ENCODE assay signal across 10 cellular contexts in genomic region chr20:37295595-37295994, GRCh38. TPM values are rescaled to one million over a fixed set of nuclear protein-coding genes. Genes with fewer than 3 reads are reported as not detected.
DNase-seq lines count a peak whose midpoint lies in the region; ATAC-seq, FAIRE-seq and TF ChIP-seq lines count a peak whose summit lies in the region.
"Had no signal": no experiment of that assay in that cellular context is flagged by ENCODE, and none has a peak within 500 bp of the region (broad histone marks: within the 10 kb centered on the region; RNA-seq: fewer than 3 reads in every experiment).

No MANE protein-coding gene starts in this region.

- BruUV-seq in Calu3 (replicated peaks; lab: Mats Ljungman, UMichigan) (no TSS peak), GM12878 (replicated peaks; lab: Mats Ljungman, UMichigan) (no TSS peak)

- no peak for TF ChIP-seq RAD21 in GM12878 (IDR thresholded peaks at IDR 0.05; ENCODE audit: insufficient read depth, low read depth, low read length)

- peaks cover 48% of the 10 kb centered on the region for H3K4me1 Mint-ChIP-seq in Calu3 (ENCODE audit: low read depth, unreplicated experiment)

- POLR2A ChIA-PET in GM12878 (lab: Charles Lee) = interaction anchor here (0.6 to 1.8 kb wide), 2 partner anchors 10 to 50 kb away, joined by 3 to 8 read pairs; partner anchors contain the start of gene SRC

- H3K9ac ChIP-seq in GM12878 (ENCODE audit: control insufficient read depth, insufficient read depth, low read length) = no peak overlapping the region

- no peaks in the 10 kb centered on the region for H3K36me3 Mint-ChIP-seq in Calu3 (ENCODE audit: insufficient read depth, unreplicated experiment)

- intact Hi-C loops in Calu3 (cut with micrococcal nuclease; ENCODE audit: unreplicated experiment) = no loop called here
- intact Hi-C loops in GM12878 (cut with micrococcal nuclease; ENCODE audit: unreplicated experiment) = no loop called here

- no peaks in the 10 kb centered on the region for H3K9me3 Mint-ChIP-seq in Calu3 (ENCODE audit: low read depth, unreplicated experiment)

- no peaks in the 10 kb centered on the region for H3K27me3 Mint-ChIP-seq in Calu3 (ENCODE audit: unreplicated experiment)
- H3K27me3 Mint-ChIP-seq: natural killer cell treated with Interleukin-12 subunit alpha and Interleukin-12 subunit beta and Interleukin-15 and Interleukin-18, amount 100 ng/mL, for 72 hours had no signal

- no peaks in the 10 kb centered on the region for H3K27me3 ChIP-seq in GM12878 (replicated peaks in 1 of 2; ENCODE audit: control insufficient read depth in 2 of 2, insufficient read depth in 2 of 2, low read length in 1 of 2)
- H3K27me3 ChIP-seq in osteoblast (ENCODE audit: insufficient read depth, low read length) = no peaks in the 10 kb centered on the region

- no peak overlapping the region for H2AFZ ChIP-seq in GM12878 (ENCODE audit: control insufficient read depth, low read depth, low read length)
- H2AFZ ChIP-seq in osteoblast (ENCODE audit: low read length) = no peak overlapping the region

- RAD21 ChIA-PET in GM12878 (lab: Charles Lee; ENCODE audit: unreplicated experiment) = interaction anchor here (0.6 to 1.2 kb wide), 3 partner anchors 10 to 86 kb away, joined by 3 read pairs; no protein-coding TSS in a partner anchor

- TF ChIP-seq CTCF in Calu3 (IDR thresholded peaks at IDR 0.05; ENCODE audit: unreplicated experiment) (peak; percentile 12), GM12878 (IDR thresholded peaks at IDR 0.05 in 2 of 3, conservative IDR thresholded peaks at IDR 0.05 in 1 of 3; ENCODE audit: control insufficient read depth in 2 of 3, extremely low read depth in 1 of 3, insufficient read depth in 1 of 3, low read depth in 3 of 3, low read length in 3 of 3) (no peak), osteoblast (IDR thresholded peaks at IDR 0.05; ENCODE audit: extremely low read depth, low read depth, low read length) (no peak)

- in situ Hi-C loops in GM12878 (cut with MboI) = no loop called here

- peaks cover 63% of the 10 kb centered on the region for H3K4me1 ChIP-seq in GM12878 (ENCODE audit: control insufficient read depth, insufficient read depth, low read length)
- peaks cover 61% of the 10 kb centered on the region for H3K4me1 ChIP-seq in osteoblast (ENCODE audit: insufficient read depth, low read length)

- H3K4me2 ChIP-seq in GM12878 (ENCODE audit: control insufficient read depth, insufficient read depth) = 0 out of 2 replicates have a peak overlapping the region, but pooled peaks have one; percentile 21
- H3K4me2 ChIP-seq in osteoblast (ENCODE audit: insufficient read depth, low read length) = peak overlapping the region; percentile 35

- no peak for FAIRE-seq in GM12878 (lab: Jason Lieb, UNC)

- no peak for DNase-seq in Calu3
- peak; percentile 73 to 90 for DNase-seq in NCI-H2081 (lab: John Stamatoyannopoulos, UW)
- no peak for DNase-seq in GM12878 (ENCODE audit: low read depth, low spot score)
- no peak for DNase-seq in osteoblast (ENCODE audit: insufficient read length, low spot score, missing footprints)
- DNase-seq in SW 1271 (lab: John Stamatoyannopoulos, UW) = no peak
- no peak for DNase-seq in MV-4-11 (lab: John Stamatoyannopoulos, UW)
- no peak for DNase-seq in activated gamma-delta T cell treated with Interleukin-2 at 50 U/mL for 16 hours

- H3K36me3 ChIP-seq in GM12878 (ENCODE audit: control insufficient read depth in 2 of 2, insufficient read depth in 2 of 2, low read length in 1 of 2) (peaks cover 4 to 17% of the 10 kb centered on the region in 2 experiments; a peak in 3 of 4 replicates), osteoblast (ENCODE audit: insufficient read depth, low read length) (peaks cover 10% of the 10 kb centered on the region)

- WGBS in GM12878 (ENCODE audit: insufficient coverage, insufficient replicate concordance, low lambda C conversion rate, missing lambda C conversion rate) = 98% methylated on average over 7 of the region's 7 CpGs

- H3K27ac ChIP-seq in GM12878 (ENCODE audit: control insufficient read depth, insufficient read depth) (peak overlapping the region; percentile 53), osteoblast (ENCODE audit: low read depth, low read length) (peak overlapping the region; percentile 89)

- TF ChIP-seq POLR2A in GM12878 (IDR thresholded peaks at IDR 0.05; ENCODE audit: low read depth, low read length) = no peak

- ATAC-seq in GM12878 (no peak), GM21447 (IDR thresholded peaks at IDR 0.05; ENCODE audit: unreplicated experiment) (no peak)

- H3K4me3 ChIP-seq in GM12878 = no peak overlapping the region
- H3K4me3 ChIP-seq in osteoblast (ENCODE audit: insufficient read depth, low read length) = no peak overlapping the region

- H4K20me1 ChIP-seq in GM12878 (ENCODE audit: control insufficient read depth, insufficient read depth) (no peaks in the 10 kb centered on the region), osteoblast (ENCODE audit: insufficient read depth, low read length) (no peaks in the 10 kb centered on the region)

- no peak for TF ChIP-seq EP300 in GM12878 (IDR thresholded peaks at IDR 0.05; ENCODE audit: borderline replicate concordance in 1 of 2, control insufficient read depth in 1 of 2, low read depth in 2 of 2, low read length in 2 of 2)

- H3K4me3 Mint-ChIP-seq in Calu3 (ENCODE audit: low read depth, unreplicated experiment) = no peak overlapping the region
- H3K4me3 Mint-ChIP-seq: natural killer cell treated with Interleukin-12 subunit alpha and Interleukin-12 subunit beta and Interleukin-15 and Interleukin-18, amount 100 ng/mL, for 72 hours had no signal

- H3K9me3 ChIP-seq in GM12878 (replicated peaks; ENCODE audit: control insufficient read depth, insufficient read depth, low read length) (peaks cover 9% of the 10 kb centered on the region), osteoblast (ENCODE audit: low read depth, low read length) (no peaks in the 10 kb centered on the region)

- H3K79me2 ChIP-seq in GM12878 (ENCODE audit: control insufficient read depth, insufficient read depth, low read length) = peaks cover 92% of the 10 kb centered on the region
- peaks cover 75% of the 10 kb centered on the region for H3K79me2 ChIP-seq in osteoblast (ENCODE audit: insufficient read depth, low read length)

- SMC1A ChIA-PET in GM12878 (lab: Charles Lee; ENCODE audit: uncharacterized antibody, unreplicated experiment) = interaction anchor here (1.7 to 2.3 kb wide), 5 partner anchors 10 to 76 kb away, joined by 4 to 8 read pairs (median 7); no protein-coding TSS in a partner anchor

- CTCF ChIA-PET in Calu3 (lab: Charles Lee) = interaction anchor here (1.1 to 1.6 kb wide), 2 partner anchors 11 to 93 kb away, joined by 3 read pairs; no protein-coding TSS in a partner anchor
- CTCF ChIA-PET in GM12878 (lab: Yijun Ruan, JAX) = interaction anchor here (1.0 kb wide), 1 partner anchor 13 kb away, joined by 3 read pairs; no protein-coding TSS in a partner anchor

- peak overlapping the region; percentile 21 for H3K27ac Mint-ChIP-seq in Calu3 (ENCODE audit: unreplicated experiment)

RNA-seq across cellular contexts. Expression of gene MANBAL, which starts 6.1 kb away (rescaled TPM):
- total RNA-seq in Calu3 (2022) = 77.0 and 77.2 TPM in 2 replicates
- 16.3 and 20.6 TPM in 2 replicates for total RNA-seq in GM12878 (2013; cell fraction: nucleolus; rRNA removed)
- total RNA-seq in GM12878 (2014; rRNA removed) = 8.6 and 12.2 TPM in 2 replicates
- total RNA-seq in GM12878 (2014; rRNA removed; fragmentation: Illumina TruSeq; extraction: Trizol) = 15.0 and 15.6 TPM in 2 replicates
- total RNA-seq in GM12878 (2021) = 18.9 TPM in 2 replicates
- 22.4 TPM for polyA plus RNA-seq in GM12878 (2011; ENCODE audit: low read depth)
- 25.1 and 39.0 TPM in 2 replicates for polyA plus RNA-seq in GM12878 (2011; rRNA removed)
- 52.9 and 61.1 TPM in 2 replicates for polyA plus RNA-seq in GM12878 (2011; cell fraction: cytosol; rRNA removed)
- polyA plus RNA-seq in GM12878 (2011; cell fraction: nucleus; rRNA removed) = 32.8 and 42.1 TPM in 2 replicates
- 23.7 and 25.2 TPM in 2 replicates for polyA plus RNA-seq in GM12878 (2012)
- 20.2 and 30.7 TPM in 2 replicates for polyA plus RNA-seq in GM12878 (2014; fragmentation: Illumina TruSeq; extraction: Trizol)
- 10 to 100 TPM; 13.7 to 15.6 TPM for polyA plus RNA-seq in GM12878 (2014; fragmentation: Nextera tagmentation; extraction: Ambion mirVana)
- polyA plus RNA-seq in GM12878 (2014; rRNA removed) = 33.7 and 36.4 TPM in 2 replicates
- 10 to 100 TPM; 40.8 to 45.6 TPM for polyA plus RNA-seq in GM12878 (2016; fragmentation: Nextera tagmentation; extraction: Ambion mirVana)
- 25.5 and 25.8 TPM in 2 replicates for polyA minus RNA-seq in GM12878 (2011; rRNA and poly(A)+ RNA removed)
- 7.5 and 9.5 TPM in 2 replicates for polyA minus RNA-seq in GM12878 (2011; cell fraction: cytosol; rRNA and poly(A)+ RNA removed)
- polyA minus RNA-seq in GM12878 (2011; cell fraction: nucleus; rRNA and poly(A)+ RNA removed) = 4.2 and 8.4 TPM in 2 replicates
- 14.1 and 17.7 TPM in 2 replicates for total RNA-seq in osteoblast

RNA-seq across cellular contexts. Expression of gene GHRH, which starts 34.0 kb away (rescaled TPM):
- total RNA-seq in Calu3 (2022) (not detected in 2 replicates), GM12878 (2014; rRNA removed) (not detected in 2 replicates), GM12878 (2014; rRNA removed; fragmentation: Illumina TruSeq; extraction: Trizol) (not detected in 2 replicates), GM12878 (2021) (not detected in 2 replicates), osteoblast (not detected in 2 replicates)
- not detected in 2 replicates for total RNA-seq in GM12878 (2013; cell fraction: nucleolus; rRNA removed)
- polyA plus RNA-seq in GM12878 (2011; ENCODE audit: low read depth) = not detected
- polyA plus RNA-seq in GM12878 (2011; rRNA removed) (not detected in 2 replicates), GM12878 (2014; fragmentation: Illumina TruSeq; extraction: Trizol) (not detected in 2 replicates), GM12878 (2014; fragmentation: Nextera tagmentation; extraction: Ambion mirVana) (not detected), GM12878 (2014; rRNA removed) (not detected in 2 replicates), GM12878 (2016; fragmentation: Nextera tagmentation; extraction: Ambion mirVana) (not detected)
- not detected in 2 replicates for polyA plus RNA-seq in GM12878 (2011; cell fraction: cytosol; rRNA removed)
- polyA plus RNA-seq in GM12878 (2011; cell fraction: nucleus; rRNA removed) = not detected in 2 replicates
- polyA plus RNA-seq in GM12878 (2012) = not detected in 2 replicates
- polyA minus RNA-seq in GM12878 (2011; rRNA and poly(A)+ RNA removed) = not detected in 2 replicates
- polyA minus RNA-seq in GM12878 (2011; cell fraction: cytosol; rRNA and poly(A)+ RNA removed) = not detected in 2 replicates
- polyA minus RNA-seq in GM12878 (2011; cell fraction: nucleus; rRNA and poly(A)+ RNA removed) = not detected in 2 replicates
- total RNA-seq: natural killer cell treated with Interleukin-12 subunit alpha and Interleukin-12 subunit beta and Interleukin-15 and Interleukin-18, amount 100 ng/mL, for 72 hours; SK-MEL-5 had no signal

RNA-seq across cellular contexts. Expression of gene SRC, which starts 50.3 kb away (rescaled TPM):
- total RNA-seq in Calu3 (2022) (185 and 203 TPM in 2 replicates), GM12878 (2014; rRNA removed) (22.1 and 27.4 TPM in 2 replicates), GM12878 (2014; rRNA removed; fragmentation: Illumina TruSeq; extraction: Trizol) (19.3 and 20.0 TPM in 2 replicates), GM12878 (2021) (63.5 and 71.3 TPM in 2 replicates), osteoblast (22.1 and 22.4 TPM in 2 replicates)
- 118 and 148 TPM in 2 replicates for total RNA-seq in GM12878 (2013; cell fraction: nucleolus; rRNA removed)
- 15.0 TPM for polyA plus RNA-seq in GM12878 (2011; ENCODE audit: low read depth)
- polyA plus RNA-seq in GM12878 (2011; rRNA removed) (18.4 and 32.0 TPM in 2 replicates), GM12878 (2014; fragmentation: Illumina TruSeq; extraction: Trizol) (20.3 and 33.1 TPM in 2 replicates), GM12878 (2014; fragmentation: Nextera tagmentation; extraction: Ambion mirVana) (under 1 TPM; 0.60 to 0.85 TPM), GM12878 (2014; rRNA removed) (47.1 and 61.4 TPM in 2 replicates), GM12878 (2016; fragmentation: Nextera tagmentation; extraction: Ambion mirVana) (10 to 100 TPM; 26.9 TPM)
- 41.3 and 47.7 TPM in 2 replicates for polyA plus RNA-seq in GM12878 (2011; cell fraction: cytosol; rRNA removed)
- polyA plus RNA-seq in GM12878 (2011; cell fraction: nucleus; rRNA removed) = 185 and 196 TPM in 2 replicates
- polyA plus RNA-seq in GM12878 (2012) = 25.3 and 26.0 TPM in 2 replicates
- polyA minus RNA-seq in GM12878 (2011; rRNA and poly(A)+ RNA removed) = 41.8 and 64.6 TPM in 2 replicates
- 22.9 and 30.8 TPM in 2 replicates for polyA minus RNA-seq in GM12878 (2011; cell fraction: cytosol; rRNA and poly(A)+ RNA removed)
- polyA minus RNA-seq in GM12878 (2011; cell fraction: nucleus; rRNA and poly(A)+ RNA removed) = 42.9 and 73.0 TPM in 2 replicates

Comparison
In these comparisons a context has a peak if more than half of its experiments do, and no peak if none do; other contexts are left out.
1. DNase-seq: peak in NCI-H2081 (2 of 2); none in Calu3 (single experiment), GM12878 (single experiment), osteoblast (single experiment), SW 1271 (0 of 2), MV-4-11 (single experiment) and activated gamma-delta T cell treated with Interleukin-2 at 50 U/mL for 16 hours (single experiment).